21 cellular contexts compared by ENCODE assay signal in genomic region chr13:24145231-24145630, GRCh38. TPM values are rescaled to one million over a fixed set of nuclear protein-coding genes. Genes with fewer than 3 reads are reported as not detected.
DNase-seq lines count a peak whose midpoint lies in the region; TF ChIP-seq lines count a peak whose summit lies in the region.
"Had no signal": no experiment of that assay in that cellular context is flagged by ENCODE, and none has a peak within 500 bp of the region (broad histone marks: within the 10 kb centered on the region; RNA-seq: fewer than 3 reads in every experiment).

No MANE protein-coding gene starts in this region.

- H3K27ac ChIP-seq in trophoblast cell (ENCODE audit: low read depth, low read length) = no peak overlapping the region

- H3K27me3 Mint-ChIP-seq in immature natural killer cell (ENCODE audit: low read depth in 3 of 3) = peaks cover 0 to 9% (median 4%) of the 10 kb centered on the region in 3 donors

- no peak overlapping the region for H3K9ac ChIP-seq in trophoblast cell (ENCODE audit: low read length)

- no peak overlapping the region for H2BK120ac ChIP-seq in trophoblast cell (ENCODE audit: insufficient read depth, low read length, poor library complexity)

- no peaks in the 10 kb centered on the region for H3K9me3 Mint-ChIP-seq in immature natural killer cell
- H3K9me3 Mint-ChIP-seq: H9, HFFc6 had no signal

- H3K36me3 Mint-ChIP-seq in immature natural killer cell = no peaks in the 10 kb centered on the region
- H3K36me3 Mint-ChIP-seq: CD14-positive monocyte had no signal

- no peak overlapping the region for H3K4ac ChIP-seq in trophoblast cell (ENCODE audit: low read depth, low read length)

- H3K36me3 ChIP-seq in trophoblast cell (ENCODE audit: control insufficient read depth in 1 of 2, insufficient read depth in 2 of 2, low read length in 2 of 2) = no peaks in the 10 kb centered on the region

- no peak overlapping the region for H2BK5ac ChIP-seq in trophoblast cell (ENCODE audit: low read depth, low read length, poor library complexity)

- DNase-seq in AG10803 (ENCODE audit: low read depth) (peak; percentile 39), EL (peak; percentile 9), epithelial cell of esophagus (ENCODE audit: low read depth) (peak; percentile 42), trophoblast cell (peak; percentile 94 to 98), NCI-H526 treated with DMSO at 0.1 percent for 48 hours (lab: John Stamatoyannopoulos, UW) (no peak), immature natural killer cell (no peak), DMS53 (lab: John Stamatoyannopoulos, UW) (no peak)
- DNase-seq: DMS79 treated with DMSO at 0.1 percent for 48 hours, H9, HFFc6, KBM-7, NCI-H1092, NCI-H1436, NCI-H187 treated with DMSO at 0.1 percent for 48 hours, NCI-H226, NCI-H524, NCI-H82, OCI-M1, Right ventricle myocardium superior had no signal

- H2AK5ac ChIP-seq in trophoblast cell (ENCODE audit: low read length) = no peak overlapping the region

- peaks cover 1% of the 10 kb centered on the region for H3K79me2 ChIP-seq in trophoblast cell (ENCODE audit: control insufficient read depth, insufficient read depth, low read length, poor library complexity)

- no peak overlapping the region for H3K4me3 Mint-ChIP-seq in immature natural killer cell
- H3K4me3 Mint-ChIP-seq: B cell, CD14-positive monocyte, H9, HFFc6 had no signal

- no peak overlapping the region for H3K23ac ChIP-seq in trophoblast cell (ENCODE audit: low read length)

- H3K27ac Mint-ChIP-seq in immature natural killer cell = no peak overlapping the region
- H3K27ac Mint-ChIP-seq: B cell, HFFc6 had no signal

- no peak overlapping the region for H2BK12ac ChIP-seq in trophoblast cell (ENCODE audit: low read length)

- no peak overlapping the region for H4K8ac ChIP-seq in trophoblast cell (ENCODE audit: low read depth, low read length)

- H4K12ac ChIP-seq in trophoblast cell (ENCODE audit: low read depth, low read length) = no peak overlapping the region

- no peaks in the 10 kb centered on the region for H3K27me3 ChIP-seq in trophoblast cell (ENCODE audit: insufficient read depth, low read length)

- no peak overlapping the region for H3K18ac ChIP-seq in trophoblast cell (ENCODE audit: low read length)

- H2AFZ ChIP-seq in trophoblast cell (ENCODE audit: insufficient read depth, low read length, poor library complexity) = no peak overlapping the region

- no peak overlapping the region for H3K4me2 ChIP-seq in trophoblast cell (ENCODE audit: low read length)

- peaks cover 24% of the 10 kb centered on the region for H3K79me1 ChIP-seq in trophoblast cell (ENCODE audit: low read length)

- TF ChIP-seq CTCF in AG10803 (conservative IDR thresholded peaks at IDR 0.05; ENCODE audit: low read length) (no peak), epithelial cell of esophagus (IDR thresholded peaks at IDR 0.05; ENCODE audit: insufficient read depth, low read depth, low read length, missing control alignments) (no peak)

- peaks cover 18 to 31% of the 10 kb centered on the region in 2 experiments for H3K4me1 ChIP-seq in trophoblast cell (ENCODE audit: control insufficient read depth in 1 of 2, insufficient read depth in 2 of 2, low read length in 2 of 2)

- H4K91ac ChIP-seq in trophoblast cell (ENCODE audit: low read depth, low read length) = no peak overlapping the region

- WGBS in trophoblast cell (ENCODE audit: extremely low coverage, insufficient coverage, insufficient read length) = no CpG with 5 or more reads among the region's 2 CpGs

- H3K4me3 ChIP-seq in AG10803 (ENCODE audit: low read length) = no peak overlapping the region
- H3K4me3 ChIP-seq in epithelial cell of esophagus (ENCODE audit: low read length) = no peak overlapping the region
- H3K4me3 ChIP-seq in trophoblast cell (ENCODE audit: low read depth, low read length) = no peak overlapping the region

- no peak overlapping the region for H3K14ac ChIP-seq in trophoblast cell (ENCODE audit: low read length)

- peaks cover 0 to 3% of the 10 kb centered on the region in 2 donors for H3K4me1 Mint-ChIP-seq in immature natural killer cell
- H3K4me1 Mint-ChIP-seq: B cell, CD14-positive monocyte had no signal

- H3K9me3 ChIP-seq in trophoblast cell (ENCODE audit: insufficient read depth, low read depth, low read length) = peaks cover 3% of the 10 kb centered on the region

RNA-seq across cellular contexts. Expression of gene SPATA13, which starts 15.3 kb away (rescaled TPM):
- polyA plus RNA-seq in trophoblast cell (2013) = 15.9 and 16.9 TPM in 2 replicates
- 100 to 1,000 TPM in 1 of 3 donors, 10 to 100 TPM in 2; 19.0 to 112 (median 65.6) TPM for polyA plus RNA-seq in immature natural killer cell

Comparison
In these comparisons a context has a peak if more than half of its experiments do, and no peak if none do; other contexts are left out.
1. DNase-seq: peak in AG10803 (single experiment), EL (single experiment), epithelial cell of esophagus (single experiment) and trophoblast cell (2 of 2); none in NCI-H526 treated with DMSO at 0.1 percent for 48 hours (single experiment), immature natural killer cell (0 of 3) and DMS53 (single experiment).